22 cellular contexts compared by ENCODE assay signal in genomic region chr18:54205951-54206350, GRCh38. TPM values are rescaled to one million over a fixed set of nuclear protein-coding genes. Genes with fewer than 3 reads are reported as not detected.
DNase-seq lines count a peak whose midpoint lies in the region; ATAC-seq and TF ChIP-seq lines count a peak whose summit lies in the region.
"Had no signal": no experiment of that assay in that cellular context is flagged by ENCODE, and none has a peak within 500 bp of the region (broad histone marks: within the 10 kb centered on the region; RNA-seq: fewer than 3 reads in every experiment).

No MANE protein-coding gene starts in this region.

- TF ChIP-seq POLR2A in IMR-90 (IDR thresholded peaks at IDR 0.05; ENCODE audit: low read depth, low read length) (no peak), lower leg skin (IDR thresholded peaks at IDR 0.05) (no peak)

- H3K4me2 ChIP-seq in IMR-90 (ENCODE audit: low read depth, low read length) = no peak overlapping the region

- H3K27me3 ChIP-seq in IMR-90 (ENCODE audit: control insufficient read depth, insufficient read depth, low read length) (no peaks in the 10 kb centered on the region), adipocyte (replicated peaks; ENCODE audit: control insufficient read depth, insufficient read depth, low read length) (no peaks in the 10 kb centered on the region)
- H3K27me3 ChIP-seq: BE2C, suprapubic skin had no signal

- H3K4me1 ChIP-seq in IMR-90 (ENCODE audit: control insufficient read depth, insufficient read depth, low read length) (peaks cover 6% of the 10 kb centered on the region), adipocyte (ENCODE audit: control insufficient read depth, insufficient read depth, low read length) (peaks cover 40% of the 10 kb centered on the region)
- H3K4me1 ChIP-seq: BE2C had no signal

- peak; percentile 54 for ATAC-seq in IMR-90 (ENCODE audit: low read depth)
- peak; percentile 45 for ATAC-seq in sciatic nerve
- ATAC-seq: psoas muscle had no signal

- no peak overlapping the region for H2BK5ac ChIP-seq in IMR-90 (ENCODE audit: low read depth, low read length, poor library complexity, severe bottlenecking)

- no peak for TF ChIP-seq RAD21 in IMR-90 (IDR thresholded peaks at IDR 0.05; ENCODE audit: low read length)

- BruUV-seq in IMR-90 (replicated peaks; lab: Mats Ljungman, UMichigan) = no TSS peak

- H4K20me1 ChIP-seq in IMR-90 (ENCODE audit: insufficient read depth, low read length) = peaks cover 50% of the 10 kb centered on the region; the same call in 1 of the 2 replicates

- peaks cover 7% of the 10 kb centered on the region; the same call in 1 of the 2 replicates for H3K9me1 ChIP-seq in IMR-90 (ENCODE audit: insufficient read depth, low read length)

- no peak overlapping the region for H4K91ac ChIP-seq in IMR-90 (ENCODE audit: insufficient read depth, low read depth, low read length)

- H2BK120ac ChIP-seq in IMR-90 (ENCODE audit: low read depth, low read length) = no peak overlapping the region

- H3K9ac ChIP-seq in IMR-90 (ENCODE audit: low read depth, low read length) = no peak overlapping the region
- peak overlapping the region; percentile 37 for H3K9ac ChIP-seq in adipocyte (ENCODE audit: low read length)

- dilution Hi-C loops in IMR-90 (cut with HindIII; ENCODE audit: low sequenced_read_pairs, unreplicated experiment) = no loop called here

- no peak overlapping the region for H4K8ac ChIP-seq in IMR-90 (ENCODE audit: low read depth in 2 of 2, low read length in 2 of 2)

- intact Hi-C loops in IMR-90 (cut with micrococcal nuclease) (no loop called here), sciatic nerve (cut with DNase I) (no loop called here), lower leg skin (cut with DNase I; ENCODE audit: low total_unique reads) (no loop called here)

- POLR2A ChIA-PET in IMR-90 (lab: Charles Lee; ENCODE audit: unreplicated experiment) = no interaction called here

- H3K56ac ChIP-seq in IMR-90 (ENCODE audit: extremely low read depth, insufficient read depth, low read length) = no peak overlapping the region

- no peak overlapping the region for H4K5ac ChIP-seq in IMR-90 (ENCODE audit: low read depth, low read length)

- no peak overlapping the region for H2AFZ ChIP-seq in IMR-90 (replicated peaks; ENCODE audit: low read length, poor library complexity)

- H3K4ac ChIP-seq in IMR-90 (ENCODE audit: low read depth, low read length) = no peak overlapping the region

- no peaks in the 10 kb centered on the region for H3K9me3 ChIP-seq in IMR-90 (ENCODE audit: control insufficient read depth, insufficient read depth, low read length)
- no peaks in the 10 kb centered on the region for H3K9me3 ChIP-seq in adipocyte (ENCODE audit: control insufficient read depth, low read length)
- H3K9me3 ChIP-seq: BE2C, psoas muscle, suprapubic skin had no signal

- H2BK20ac ChIP-seq in IMR-90 (ENCODE audit: low read depth, low read length) = no peak overlapping the region

- no peak overlapping the region for H2AK9ac ChIP-seq in IMR-90 (replicated peaks; ENCODE audit: low read depth, low read length, poor library complexity)

- H3K27ac ChIP-seq in IMR-90 (ENCODE audit: insufficient read depth, low read length) = no peak overlapping the region
- H3K27ac ChIP-seq: coronary artery, epithelial cell of prostate, psoas muscle, suprapubic skin had no signal

- H3K14ac ChIP-seq in IMR-90 (replicated peaks; ENCODE audit: low read depth, low read length) = no peak overlapping the region

- CTCF ChIA-PET in IMR-90 (lab: Yijun Ruan, JAX) = interaction anchor here (0.7 kb wide), 1 partner anchor 18 kb away, joined by 3 read pairs; no protein-coding TSS in a partner anchor

- no CpG with 5 or more reads among the region's 1 CpG for WGBS in IMR-90 (ENCODE audit: extremely low coverage in 2 of 2, insufficient read length in 1 of 2), 2 experiments
- WGBS in lower leg skin, 2 donors = 5 to 11% methylated on average over 1 of the region's 1 CpG

- peaks cover 23 to 45% of the 10 kb centered on the region in 2 experiments for H3K79me1 ChIP-seq in IMR-90 (ENCODE audit: low read depth in 1 of 2, low read length in 2 of 2)

- H2AK5ac ChIP-seq in IMR-90 (ENCODE audit: low read depth, low read length) = no peak overlapping the region

- TF ChIP-seq CTCF in IMR-90 (conservative IDR thresholded peaks at IDR 0.05; ENCODE audit: low read depth, low read length) (no peak), fibroblast of the aortic adventitia (IDR thresholded peaks at IDR 0.05; ENCODE audit: insufficient read depth, low read length) (no peak), lower leg skin (IDR thresholded peaks at IDR 0.05) (no peak)

- H3K4me3 ChIP-seq in IMR-90 (ENCODE audit: insufficient read depth, low read depth, low read length) = no peak overlapping the region
- peak overlapping the region; percentile 5 for H3K4me3 ChIP-seq in adipocyte (ENCODE audit: low read length)
- H3K4me3 ChIP-seq in fibroblast of the aortic adventitia (ENCODE audit: low read depth, low read length) = no peak overlapping the region
- H3K4me3 ChIP-seq in lower leg skin (ENCODE audit: low read depth, poor library complexity, severe bottlenecking) = no peak overlapping the region
- H3K4me3 ChIP-seq: coronary artery, lung, psoas muscle, suprapubic skin had no signal

- no peak overlapping the region for H2BK15ac ChIP-seq in IMR-90 (ENCODE audit: low read depth, low read length)

- no peak overlapping the region for H3K18ac ChIP-seq in IMR-90 (ENCODE audit: low read depth, low read length)

- in situ Hi-C loops in IMR-90 (cut with MboI; ENCODE audit: low sequenced_read_pairs) = no loop called here

- no peak overlapping the region for H3K23ac ChIP-seq in IMR-90 (ENCODE audit: low read depth, low read length)

- H3K36me3 ChIP-seq in IMR-90 (ENCODE audit: control insufficient read depth, insufficient read depth, low read length) = peaks cover 9% of the 10 kb centered on the region
- H3K36me3 ChIP-seq in adipocyte (ENCODE audit: control insufficient read depth, insufficient read depth, low read length, severe bottlenecking) = peaks cover 27% of the 10 kb centered on the region
- H3K36me3 ChIP-seq: BE2C had no signal

- DNase-seq in IMR-90 (no peak), adipocyte (ENCODE audit: low read depth) (peak; percentile 29), fibroblast of the aortic adventitia (ENCODE audit: low read depth) (peak; percentile 52), sciatic nerve (ENCODE audit: low spot score) (no peak), NCI-H2107 treated with DMSO at 0.1 percent for 48 hours (lab: John Stamatoyannopoulos, UW; ENCODE audit: unreplicated experiment) (no peak), NCI-H82 (lab: John Stamatoyannopoulos, UW) (no peak), lower leg skin (ENCODE audit: low spot score in 2 of 2) (no peak), NCI-H1092 treated with DMSO at 0.1 percent for 48 hours (lab: John Stamatoyannopoulos, UW) (no peak)
- DNase-seq: activated CD4-positive, alpha-beta T cell treated with anti-CD3 and anti-CD28 coated beads, Interleukin-2, amount 10 ng/mL, durations not matched to agents 7 days and 5 days; activated CD8-positive, alpha-beta memory T cell treated with anti-CD3 and anti-CD28 coated beads, Interleukin-2, amount 50 U/mL, for 4 hours; activated naive CD4-positive, alpha-beta T cell treated with Interleukin-2 at 50 U/mL for 16 hours; BE2C; glutamatergic neuron; HCEC 1CT; Kasumi-1; NCI-H1417; psoas muscle; stimulated activated CD8-positive, alpha-beta memory T cell treated with anti-CD3 and anti-CD28 coated beads, Interleukin-4, amount 100 ng/mL, for 48 hours had no signal

TF ChIP-seq in IMR-90, 13 proteins besides CTCF, POLR2A, EP300 and RAD21:
- no peak for TF ChIP-seq SMC3 (IDR thresholded peaks at IDR 0.05; ENCODE audit: low read depth, low read length)
- no peak for TF ChIP-seq MAFK (IDR thresholded peaks at IDR 0.05; ENCODE audit: low read depth, low read length)
- TF ChIP-seq RCOR1 (IDR thresholded peaks at IDR 0.05; ENCODE audit: insufficient replicate concordance, low read length) = no peak
- no peak for TF ChIP-seq MAZ (IDR thresholded peaks at IDR 0.05; ENCODE audit: borderline replicate concordance, low read depth, low read length)
- no peak for TF ChIP-seq MXI1 (IDR thresholded peaks at IDR 0.05; ENCODE audit: borderline replicate concordance, low read depth, low read length)
- no peak for TF ChIP-seq RFX5 (IDR thresholded peaks at IDR 0.05; ENCODE audit: low read depth, low read length)
- no peak for TF ChIP-seq CHD1 (IDR thresholded peaks at IDR 0.05; ENCODE audit: low read depth, low read length)
- TF ChIP-seq CEBPB (IDR thresholded peaks at IDR 0.05; ENCODE audit: low read depth, low read length) = no peak
- TF ChIP-seq, protein P1, sequence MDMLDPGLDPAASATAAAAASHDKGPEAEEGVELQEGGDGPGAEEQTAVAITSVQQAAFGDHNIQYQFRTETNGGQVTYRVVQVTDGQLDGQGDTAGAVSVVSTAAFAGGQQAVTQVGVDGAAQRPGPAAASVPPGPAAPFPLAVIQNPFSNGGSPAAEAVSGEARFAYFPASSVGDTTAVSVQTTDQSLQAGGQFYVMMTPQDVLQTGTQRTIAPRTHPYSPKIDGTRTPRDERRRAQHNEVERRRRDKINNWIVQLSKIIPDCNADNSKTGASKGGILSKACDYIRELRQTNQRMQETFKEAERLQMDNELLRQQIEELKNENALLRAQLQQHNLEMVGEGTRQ (IDR thresholded peaks at IDR 0.05; ENCODE audit: low read depth, low read length) = no peak
- TF ChIP-seq NFE2L2 (IDR thresholded peaks at IDR 0.05; ENCODE audit: low read depth, low read length) = no peak
- TF ChIP-seq BHLHE40 (IDR thresholded peaks at IDR 0.05; ENCODE audit: low read depth, low read length) = no peak
- no peak for TF ChIP-seq FOS (IDR thresholded peaks at IDR 0.05; ENCODE audit: low read depth, low read length)
- no peak for TF ChIP-seq ELK1 (IDR thresholded peaks at IDR 0.05; ENCODE audit: borderline replicate concordance, low read depth, low read length)

RNA-seq across cellular contexts. Expression of gene MBD2, which starts 18.5 kb away (rescaled TPM):
- 9.7 and 27.5 TPM in 2 replicates for total RNA-seq in IMR-90 (2012; rRNA removed)
- 14.8 and 29.5 TPM in 2 replicates for polyA plus RNA-seq in IMR-90 (2012; rRNA removed)
- polyA plus RNA-seq in IMR-90 (2012; cell fraction: cytosol; rRNA removed) = 2.7 and 3.9 TPM in 2 replicates
- 2.8 and 30.7 TPM in 2 replicates for polyA plus RNA-seq in IMR-90 (2012; cell fraction: nucleus; rRNA removed; ENCODE audit: low replicate concordance)
- total RNA-seq in fibroblast of the aortic adventitia (ENCODE audit: low replicate concordance) = 11.2 and 34.2 TPM in 2 replicates
- total RNA-seq in sciatic nerve = 86.8 TPM
- total RNA-seq in lower leg skin = 10 to 100 TPM; 54.2 to 63.5 (median 59.5) TPM

Comparison
In these comparisons a context has a peak if more than half of its experiments do, and no peak if none do; other contexts are left out.
1. DNase-seq: peak in adipocyte (single experiment) and fibroblast of the aortic adventitia (single experiment); none in IMR-90 (single experiment), sciatic nerve (single experiment), NCI-H2107 treated with DMSO at 0.1 percent for 48 hours (single experiment), NCI-H82 (single experiment), lower leg skin (0 of 2) and NCI-H1092 treated with DMSO at 0.1 percent for 48 hours (single experiment).